ENCODE assay signal across 8 cellular contexts in genomic region chr2:62506421-62506750, GRCh38. TPM values are rescaled to one million over a fixed set of nuclear protein-coding genes. Genes with fewer than 3 reads are reported as not detected.
DNase-seq lines count a peak whose midpoint lies in the region; ATAC-seq lines count a peak whose summit lies in the region.

No MANE protein-coding gene starts in this region.

- H3K27ac Mint-ChIP-seq in activated T-helper 17 cell treated with anti-CD3 and anti-CD28 coated beads, Interleukin-2, amount 50 U/mL, for 72 hours: no peak overlapping the region

- H3K9me3 ChIP-seq in iPS-18c (ENCODE audit: control insufficient read depth, insufficient read depth, low read length) (no peaks in the 10 kb centered on the region), stomach smooth muscle (ENCODE audit: control insufficient read depth in 2 of 2, low read length in 2 of 2) (no peaks in the 10 kb centered on the region)

- H3K4me3 ChIP-seq in iPS-18c (ENCODE audit: insufficient read depth, low read depth, low read length): peak overlapping the region; percentile 92
- peak overlapping the region; percentile 82 to 89 for H3K4me3 ChIP-seq in stomach smooth muscle (ENCODE audit: low read length in 2 of 2)

- H3K4me1 Mint-ChIP-seq in activated T-cell treated with anti-CD3 and anti-CD28 coated beads, Interleukin-2, amount 50 U/mL, for 4 hours (ENCODE audit: low read depth): peaks cover 8% of the 10 kb centered on the region
- H3K4me1 Mint-ChIP-seq in activated T-helper 17 cell treated with anti-CD3 and anti-CD28 coated beads, Interleukin-2, amount 50 U/mL, for 72 hours: peaks cover 4% of the 10 kb centered on the region

- H3K9ac ChIP-seq in stomach smooth muscle (ENCODE audit: low read length in 2 of 2): peak overlapping the region; percentile 91 to 94

- no peaks in the 10 kb centered on the region for H3K27me3 ChIP-seq in stomach smooth muscle (ENCODE audit: control insufficient read depth in 1 of 2, insufficient read depth in 2 of 2, low read length in 2 of 2)

- peak in 1 of 2 donors; percentile 11 for ATAC-seq in activated T-cell treated with anti-CD3 and anti-CD28 coated beads, Interleukin-2, amount 50 U/mL, for 4 hours
- peak; percentile 19 for ATAC-seq in HG03045 (IDR thresholded peaks at IDR 0.05; ENCODE audit: unreplicated experiment)
- peak; percentile 8 for ATAC-seq in activated T-helper 17 cell treated with anti-CD3 and anti-CD28 coated beads, Interleukin-2, amount 50 U/mL, for 72 hours (replicated peaks)

- no peak for DNase-seq in activated T-cell treated with anti-CD3 and anti-CD28 coated beads, Interleukin-2, amount 50 U/mL, for 4 hours
- DNase-seq in activated T-cell treated with anti-CD3 and anti-CD28 coated beads, Interleukin-2, amount 50 U/mL, for 1 hour: no peak
- DNase-seq in COR-L47 (lab: John Stamatoyannopoulos, UW): no peak
- DNase-seq in effector CD4-positive, alpha-beta T cell: no peak

- peaks cover 17% of the 10 kb centered on the region for H3K27me3 Mint-ChIP-seq in activated T-cell treated with anti-CD3 and anti-CD28 coated beads, Interleukin-2, amount 50 U/mL, for 4 hours (ENCODE audit: low read depth)
- peaks cover 24% of the 10 kb centered on the region for H3K27me3 Mint-ChIP-seq in activated T-helper 17 cell treated with anti-CD3 and anti-CD28 coated beads, Interleukin-2, amount 50 U/mL, for 72 hours

- H3K27ac ChIP-seq in stomach smooth muscle (ENCODE audit: low read length): peak overlapping the region; percentile 87

- H3K36me3 ChIP-seq in stomach smooth muscle (ENCODE audit: control insufficient read depth in 2 of 2, insufficient read depth in 2 of 2, low read length in 2 of 2): no peaks in the 10 kb centered on the region

- peaks cover 2% of the 10 kb centered on the region for H3K4me1 ChIP-seq in stomach smooth muscle (ENCODE audit: control insufficient read depth, insufficient read depth, low read length)

- H3K36me3 Mint-ChIP-seq in activated T-cell treated with anti-CD3 and anti-CD28 coated beads, Interleukin-2, amount 50 U/mL, for 4 hours (ENCODE audit: insufficient read depth): no peaks in the 10 kb centered on the region
- no peaks in the 10 kb centered on the region for H3K36me3 Mint-ChIP-seq in activated T-helper 17 cell treated with anti-CD3 and anti-CD28 coated beads, Interleukin-2, amount 50 U/mL, for 72 hours (ENCODE audit: low read depth)

- peak overlapping the region; percentile 74 for H3K4me3 Mint-ChIP-seq in activated T-cell treated with anti-CD3 and anti-CD28 coated beads, Interleukin-2, amount 50 U/mL, for 4 hours
- peak overlapping the region; percentile 63 for H3K4me3 Mint-ChIP-seq in activated T-helper 17 cell treated with anti-CD3 and anti-CD28 coated beads, Interleukin-2, amount 50 U/mL, for 72 hours

- no peaks in the 10 kb centered on the region for H3K9me3 Mint-ChIP-seq in activated T-cell treated with anti-CD3 and anti-CD28 coated beads, Interleukin-2, amount 50 U/mL, for 4 hours
- H3K9me3 Mint-ChIP-seq in activated T-helper 17 cell treated with anti-CD3 and anti-CD28 coated beads, Interleukin-2, amount 50 U/mL, for 72 hours: no peaks in the 10 kb centered on the region

RNA-seq across cellular contexts. Expression of gene TMEM17, which starts 0.4 kb away (rescaled TPM):
- total RNA-seq in activated T-cell treated with anti-CD3 and anti-CD28 coated beads, Interleukin-2, amount 50 U/mL, for 4 hours: under 1 TPM in 2 of 3 donors, not detected in 1; 0.08 to 0.15 TPM
- under 1 TPM; 0.11 to 0.22 TPM for total RNA-seq in activated T-helper 17 cell treated with anti-CD3 and anti-CD28 coated beads, Interleukin-2, amount 50 U/mL, for 72 hours
